ENCODE assay signal across 1 cellular context in genomic region chr7:137577184-137577583, GRCh38.
TF ChIP-seq lines count a peak whose summit lies in the region.

No MANE protein-coding gene starts in this region.

TF ChIP-seq in IMR-90, 13 proteins besides CTCF, POLR2A, EP300 and RAD21:
- TF ChIP-seq MXI1 (IDR thresholded peaks at IDR 0.05; ENCODE audit: borderline replicate concordance, low read depth, low read length) = no peak
- TF ChIP-seq MAFK (IDR thresholded peaks at IDR 0.05; ENCODE audit: low read depth, low read length) = no peak; the same call in 1 of the 2 replicates
- no peak for TF ChIP-seq BHLHE40 (IDR thresholded peaks at IDR 0.05; ENCODE audit: low read depth, low read length)
- TF ChIP-seq CHD1 (IDR thresholded peaks at IDR 0.05; ENCODE audit: low read depth, low read length) = no peak
- no peak for TF ChIP-seq CEBPB (IDR thresholded peaks at IDR 0.05; ENCODE audit: low read depth, low read length)
- TF ChIP-seq NFE2L2 (IDR thresholded peaks at IDR 0.05; ENCODE audit: low read depth, low read length) = no peak
- no peak for TF ChIP-seq RFX5 (IDR thresholded peaks at IDR 0.05; ENCODE audit: low read depth, low read length)
- TF ChIP-seq RCOR1 (IDR thresholded peaks at IDR 0.05; ENCODE audit: insufficient replicate concordance, low read length) = no peak
- TF ChIP-seq USF2 (IDR thresholded peaks at IDR 0.05; ENCODE audit: low read depth, low read length) = no peak
TF ChIP-seq in IMR-90: peak in this region for 0.
